Comparison of ENCODE assay signal across 14 cellular contexts in the genomic region with DNA sequence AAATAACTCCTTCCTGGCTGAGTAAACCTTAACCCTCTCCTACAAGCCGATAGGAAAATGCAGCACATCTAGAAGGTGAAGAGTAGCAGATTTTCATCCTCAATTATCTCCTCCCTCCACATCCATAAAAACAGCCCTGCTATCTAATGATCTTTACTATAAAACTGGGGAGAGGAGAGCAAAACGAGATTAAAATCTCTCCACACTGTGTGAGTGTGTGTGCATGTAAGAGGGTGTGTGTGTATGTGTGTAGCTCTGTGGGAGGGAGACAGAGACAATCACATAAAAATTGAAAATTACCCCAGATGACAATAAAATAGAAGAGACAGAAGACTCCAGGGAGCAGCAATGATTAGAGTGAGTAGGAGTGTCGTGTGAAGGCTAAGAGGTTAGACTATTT.
"Had no signal": no experiment of that assay in that cellular context is flagged by ENCODE, and none has a peak within 500 bp of the region (broad histone marks: within the 10 kb centered on the region; RNA-seq: fewer than 3 reads in every experiment).

No MANE protein-coding gene starts in this region.

- H3K4me3 ChIP-seq: cardiac muscle cell, hepatocyte, ovary, tibial artery had no signal

- H3K36me3 ChIP-seq: cardiac muscle cell, ovary, tibial artery had no signal

- DNase-seq: activated B cell treated with CpG ODN at 0.5 μM for 24 hours; activated CD4-positive, alpha-beta T cell treated with anti-CD3 and anti-CD28 coated beads for 48 hours; activated CD8-positive, alpha-beta memory T cell treated with anti-CD3 and anti-CD28 coated beads, Interleukin-2, amount 50 U/mL, for 4 hours; activated CD8-positive, alpha-beta T cell treated with anti-CD3 and anti-CD28 coated beads, Interleukin-2, amount 10 ng/mL, durations not matched to agents 7 days and 5 days; activated effector memory CD4-positive, alpha-beta T cell treated with anti-CD3 and anti-CD28 coated beads, Interleukin-2, amount 50 U/mL, for 16 hours; activated T-cell treated with anti-CD3 and anti-CD28 coated beads, Interleukin-2, amount 50 U/mL, for 48 hours; left ventricle myocardium superior; ovary; stimulated activated CD4-positive, alpha-beta T cell treated with anti-CD3 and anti-CD28 coated beads, Interleukin-2, amount 100 ng/mL, for 48 hours; stimulated activated naive B cell treated with anti-CD40 and anti-IgM and Interleukin-4, amounts not matched to agents 10 μg/mL and 1 μg/mL and 100 μg/mL, for 72 hours; T-helper 17 cell; tibial artery had no signal

- H3K27me3 ChIP-seq: cardiac muscle cell, hepatocyte, ovary, tibial artery had no signal

- H3K27ac ChIP-seq: cardiac muscle cell, hepatocyte, ovary, tibial artery had no signal

- H3K9me3 ChIP-seq: ovary, tibial artery had no signal
